13 cellular contexts compared by ENCODE assay signal in the genomic region with DNA sequence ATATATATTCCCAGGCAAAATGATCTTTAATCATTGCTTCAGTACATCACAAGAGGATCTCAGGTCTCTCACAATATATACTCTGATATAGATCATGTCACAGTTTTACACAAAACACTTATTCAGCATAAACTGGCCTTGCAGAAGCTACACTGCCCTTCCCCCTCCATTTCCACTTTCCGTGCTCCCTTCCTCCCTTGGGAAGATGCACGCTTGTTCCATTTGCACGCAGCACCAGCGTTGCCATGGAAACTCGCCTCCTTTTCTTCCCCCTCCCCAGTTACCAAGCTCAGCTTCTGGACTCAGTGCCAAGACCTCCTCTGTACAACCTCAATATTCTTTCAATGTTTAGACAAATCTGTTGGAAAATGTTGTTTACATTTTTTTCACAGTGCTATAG.
DNase-seq lines count a peak whose midpoint lies in the region; ATAC-seq and TF ChIP-seq lines count a peak whose summit lies in the region.
"Had no signal": no experiment of that assay in that cellular context is flagged by ENCODE, and none has a peak within 500 bp of the region (broad histone marks: within the 10 kb centered on the region; RNA-seq: fewer than 3 reads in every experiment).

No MANE protein-coding gene starts in this region.

- no peak for TF ChIP-seq POLR2A in upper lobe of left lung (IDR thresholded peaks at IDR 0.05)

- intact Hi-C loops in head of caudate nucleus (cut with DNase I): no loop called here

- H3K4me3 ChIP-seq in WI38 (ENCODE audit: low read depth, low read length) (peak overlapping the region; percentile 9; the same call in 1 of the 2 replicates), smooth muscle cell (no peak overlapping the region), MM.1S (ENCODE audit: low read length) (no peak overlapping the region), upper lobe of left lung (no peak overlapping the region)
- H3K4me3 ChIP-seq: gastroesophageal sphincter had no signal

- no peak overlapping the region for H3K27ac ChIP-seq in smooth muscle cell (ENCODE audit: low read depth)
- no peak overlapping the region for H3K27ac ChIP-seq in MM.1S (ENCODE audit: low read length)
- H3K27ac ChIP-seq in upper lobe of left lung: no peak overlapping the region
- H3K27ac ChIP-seq: 22Rv1, gastroesophageal sphincter had no signal

- H2AFZ ChIP-seq in smooth muscle cell (ENCODE audit: low read depth) (peak overlapping the region; percentile 63), MM.1S (ENCODE audit: low read length) (no peak overlapping the region)

- 75% methylated on average over 5 of the region's 5 CpGs for WGBS in smooth muscle cell (ENCODE audit: low lambda C conversion rate)
- 38% methylated on average over 5 of the region's 5 CpGs for WGBS in upper lobe of left lung, 2 donors

- no peaks in the 10 kb centered on the region for H3K27me3 ChIP-seq in smooth muscle cell (ENCODE audit: low read depth)
- no peaks in the 10 kb centered on the region for H3K27me3 ChIP-seq in MM.1S (replicated peaks; ENCODE audit: insufficient read depth, low read length)
- no peaks in the 10 kb centered on the region for H3K27me3 ChIP-seq in upper lobe of left lung
- H3K27me3 ChIP-seq: gastroesophageal sphincter had no signal

- TF ChIP-seq CTCF in WI38 (IDR thresholded peaks at IDR 0.05; ENCODE audit: low read depth, low read length) (no peak), smooth muscle cell (IDR thresholded peaks at IDR 0.05; ENCODE audit: borderline replicate concordance, insufficient read depth, poor library complexity, severe bottlenecking) (no peak), MM.1S (IDR thresholded peaks at IDR 0.05; ENCODE audit: low read length) (no peak), upper lobe of left lung (IDR thresholded peaks at IDR 0.05) (no peak)

- no peaks in the 10 kb centered on the region for H3K9me2 ChIP-seq in MM.1S (replicated peaks; ENCODE audit: insufficient read depth, low read length)

- H3K36me3 ChIP-seq in smooth muscle cell (ENCODE audit: low read depth) (no peaks in the 10 kb centered on the region), MM.1S (replicated peaks; ENCODE audit: insufficient read depth, low read length) (no peaks in the 10 kb centered on the region), upper lobe of left lung (no peaks in the 10 kb centered on the region)
- H3K36me3 ChIP-seq: gastroesophageal sphincter had no signal

- H3F3A ChIP-seq in smooth muscle cell (ENCODE audit: low read depth): no peaks in the 10 kb centered on the region
- no peaks in the 10 kb centered on the region for H3F3A ChIP-seq in MM.1S (ENCODE audit: insufficient read depth, low read length)

- H3K4me1 ChIP-seq in smooth muscle cell (ENCODE audit: low read depth) (peaks cover 49% of the 10 kb centered on the region), MM.1S (ENCODE audit: low read length) (no peaks in the 10 kb centered on the region), upper lobe of left lung (no peaks in the 10 kb centered on the region)

- H4K20me1 ChIP-seq in smooth muscle cell (ENCODE audit: low read depth) (no peaks in the 10 kb centered on the region), MM.1S (ENCODE audit: insufficient read depth, low read length) (no peaks in the 10 kb centered on the region)

- H3K9me3 ChIP-seq in smooth muscle cell (replicated peaks; ENCODE audit: low read depth) (no peaks in the 10 kb centered on the region), MM.1S (replicated peaks; ENCODE audit: insufficient read depth, low read length) (no peaks in the 10 kb centered on the region), upper lobe of left lung (no peaks in the 10 kb centered on the region)
- H3K9me3 ChIP-seq: gastroesophageal sphincter had no signal

- no peaks in the 10 kb centered on the region for H3K79me2 ChIP-seq in smooth muscle cell (ENCODE audit: low read depth)
- H3K79me2 ChIP-seq in MM.1S (ENCODE audit: low read length): no peaks in the 10 kb centered on the region

- H3K9ac ChIP-seq in smooth muscle cell (ENCODE audit: low read depth) (no peak overlapping the region), MM.1S (ENCODE audit: low read length) (no peak overlapping the region)

- TF ChIP-seq EP300 in upper lobe of left lung (IDR thresholded peaks at IDR 0.05): no peak

- no peak for ATAC-seq in upper lobe of left lung (ENCODE audit: low FRiP score in 2 of 2)
- ATAC-seq: gastroesophageal sphincter had no signal

- H3K4me2 ChIP-seq in smooth muscle cell: no peak overlapping the region
- H3K4me2 ChIP-seq in MM.1S (ENCODE audit: low read depth, low read length): no peak overlapping the region

- peak; percentile 31 to 87 (median 61) for DNase-seq in NCI-H1417 (lab: John Stamatoyannopoulos, UW)
- no peak for DNase-seq in NCI-H1417 treated with DMSO at 0.1 percent for 48 hours (lab: John Stamatoyannopoulos, UW)
- DNase-seq in head of caudate nucleus: peak; percentile 52 to 90 (median 72)
- no peak for DNase-seq in smooth muscle cell (lab: John Stamatoyannopoulos, UW; ENCODE audit: unreplicated experiment)
- DNase-seq in MM.1S: no peak
- DNase-seq in upper lobe of left lung: no peak
- DNase-seq in NCI-H510A (lab: John Stamatoyannopoulos, UW): no peak
- DNase-seq: activated B cell treated with CpG ODN at 0.5 μM for 24 hours; activated naive CD8-positive, alpha-beta T cell treated with anti-CD3 and anti-CD28 coated beads for 36 hours; stimulated activated CD4-positive, alpha-beta T cell treated with anti-CD3 and anti-CD28 coated beads, Interleukin-4, amount 100 ng/mL, for 4 hours had no signal

Comparison
In these comparisons a context has a peak if more than half of its experiments do, and no peak if none do; other contexts are left out.
1. DNase-seq: peak in NCI-H1417 (3 of 3) and head of caudate nucleus (42 of 42); none in NCI-H1417 treated with DMSO at 0.1 percent for 48 hours (single experiment), smooth muscle cell (single experiment), MM.1S (single experiment), upper lobe of left lung (0 of 2) and NCI-H510A (single experiment).